ENCODE assay signal across 3 cellular contexts in the genomic region with DNA sequence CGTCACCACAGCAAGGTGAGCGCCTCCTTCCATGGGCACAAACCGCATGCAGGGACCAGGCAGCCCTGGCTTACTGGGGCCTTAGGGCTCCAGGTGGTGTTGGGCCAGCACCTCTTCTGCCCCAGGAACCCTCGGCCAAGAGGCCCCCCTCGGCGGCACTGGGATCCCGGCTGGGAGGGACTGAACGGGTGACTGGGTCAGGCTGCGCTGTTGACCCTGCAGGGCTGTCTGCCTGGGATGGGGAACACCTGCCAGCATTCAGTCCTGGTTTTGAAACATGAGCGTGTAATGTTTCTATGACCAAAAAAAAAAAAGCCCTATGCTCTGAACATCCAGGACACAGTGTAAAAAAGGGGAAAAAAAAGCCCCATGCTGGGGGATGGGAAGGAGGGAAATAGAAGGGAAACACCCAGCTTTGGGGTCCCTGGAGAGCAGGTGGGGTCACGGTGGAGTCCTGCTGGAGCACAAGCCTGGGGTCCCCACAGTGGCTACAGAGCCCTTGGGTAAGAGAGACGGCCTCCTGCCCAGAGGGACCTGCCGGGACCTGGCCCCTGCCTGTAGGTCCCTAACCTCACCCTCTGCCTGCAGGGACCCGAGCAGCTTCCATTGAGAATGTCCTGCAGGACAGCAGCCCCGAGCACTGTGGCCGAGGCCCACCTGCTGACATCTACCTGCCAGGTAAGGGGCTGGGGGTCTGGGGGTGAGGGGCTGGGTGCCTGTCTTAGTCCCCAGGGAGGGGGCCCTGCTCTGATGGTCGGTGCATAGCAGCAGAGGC.
TF ChIP-seq lines count a peak whose summit lies in the region.

No MANE protein-coding gene starts in this region.

TF ChIP-seq in K562, 482 proteins besides CTCF, POLR2A, EP300 and RAD21:
- TF ChIP-seq ZBTB7A (IDR thresholded peaks at IDR 0.05; ENCODE audit: borderline replicate concordance, control insufficient read depth, low read depth, low read length): no peak
- TF ChIP-seq POLR2G (IDR thresholded peaks at IDR 0.05; ENCODE audit: low read depth, low read length): 0 out of 2 replicates have a peak, but pooled peaks have one; percentile 4

TF ChIP-seq in liver, 16 proteins besides CTCF, POLR2A, EP300 and RAD21:
- TF ChIP-seq, protein P1, sequence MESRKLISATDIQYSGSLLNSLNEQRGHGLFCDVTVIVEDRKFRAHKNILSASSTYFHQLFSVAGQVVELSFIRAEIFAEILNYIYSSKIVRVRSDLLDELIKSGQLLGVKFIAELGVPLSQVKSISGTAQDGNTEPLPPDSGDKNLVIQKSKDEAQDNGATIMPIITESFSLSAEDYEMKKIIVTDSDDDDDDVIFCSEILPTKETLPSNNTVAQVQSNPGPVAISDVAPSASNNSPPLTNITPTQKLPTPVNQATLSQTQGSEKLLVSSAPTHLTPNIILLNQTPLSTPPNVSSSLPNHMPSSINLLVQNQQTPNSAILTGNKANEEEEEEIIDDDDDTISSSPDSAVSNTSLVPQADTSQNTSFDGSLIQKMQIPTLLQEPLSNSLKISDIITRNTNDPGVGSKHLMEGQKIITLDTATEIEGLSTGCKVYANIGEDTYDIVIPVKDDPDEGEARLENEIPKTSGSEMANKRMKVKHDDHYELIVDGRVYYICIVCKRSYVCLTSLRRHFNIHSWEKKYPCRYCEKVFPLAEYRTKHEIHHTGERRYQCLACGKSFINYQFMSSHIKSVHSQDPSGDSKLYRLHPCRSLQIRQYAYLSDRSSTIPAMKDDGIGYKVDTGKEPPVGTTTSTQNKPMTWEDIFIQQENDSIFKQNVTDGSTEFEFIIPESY (IDR thresholded peaks at IDR 0.05): no peak
- TF ChIP-seq EGR1 (IDR thresholded peaks at IDR 0.05; ENCODE audit: low read depth in 2 of 2): no peak
- TF ChIP-seq, protein P2, sequence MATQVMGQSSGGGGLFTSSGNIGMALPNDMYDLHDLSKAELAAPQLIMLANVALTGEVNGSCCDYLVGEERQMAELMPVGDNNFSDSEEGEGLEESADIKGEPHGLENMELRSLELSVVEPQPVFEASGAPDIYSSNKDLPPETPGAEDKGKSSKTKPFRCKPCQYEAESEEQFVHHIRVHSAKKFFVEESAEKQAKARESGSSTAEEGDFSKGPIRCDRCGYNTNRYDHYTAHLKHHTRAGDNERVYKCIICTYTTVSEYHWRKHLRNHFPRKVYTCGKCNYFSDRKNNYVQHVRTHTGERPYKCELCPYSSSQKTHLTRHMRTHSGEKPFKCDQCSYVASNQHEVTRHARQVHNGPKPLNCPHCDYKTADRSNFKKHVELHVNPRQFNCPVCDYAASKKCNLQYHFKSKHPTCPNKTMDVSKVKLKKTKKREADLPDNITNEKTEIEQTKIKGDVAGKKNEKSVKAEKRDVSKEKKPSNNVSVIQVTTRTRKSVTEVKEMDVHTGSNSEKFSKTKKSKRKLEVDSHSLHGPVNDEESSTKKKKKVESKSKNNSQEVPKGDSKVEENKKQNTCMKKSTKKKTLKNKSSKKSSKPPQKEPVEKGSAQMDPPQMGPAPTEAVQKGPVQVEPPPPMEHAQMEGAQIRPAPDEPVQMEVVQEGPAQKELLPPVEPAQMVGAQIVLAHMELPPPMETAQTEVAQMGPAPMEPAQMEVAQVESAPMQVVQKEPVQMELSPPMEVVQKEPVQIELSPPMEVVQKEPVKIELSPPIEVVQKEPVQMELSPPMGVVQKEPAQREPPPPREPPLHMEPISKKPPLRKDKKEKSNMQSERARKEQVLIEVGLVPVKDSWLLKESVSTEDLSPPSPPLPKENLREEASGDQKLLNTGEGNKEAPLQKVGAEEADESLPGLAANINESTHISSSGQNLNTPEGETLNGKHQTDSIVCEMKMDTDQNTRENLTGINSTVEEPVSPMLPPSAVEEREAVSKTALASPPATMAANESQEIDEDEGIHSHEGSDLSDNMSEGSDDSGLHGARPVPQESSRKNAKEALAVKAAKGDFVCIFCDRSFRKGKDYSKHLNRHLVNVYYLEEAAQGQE (IDR thresholded peaks at IDR 0.05): no peak
- no peak for TF ChIP-seq FOXA1 (IDR thresholded peaks at IDR 0.05)
- TF ChIP-seq GABPA (IDR thresholded peaks at IDR 0.05 in 1 of 2, conservative IDR thresholded peaks at IDR 0.05 in 1 of 2): no peak
- no peak for TF ChIP-seq HNF4G (IDR thresholded peaks at IDR 0.05)
- peak in 1 of 2 donors; percentile 55 for TF ChIP-seq RXRA (IDR thresholded peaks at IDR 0.05)
- peak; percentile 11 to 15 for TF ChIP-seq HNF4A (conservative IDR thresholded peaks at IDR 0.05)

TF ChIP-seq in SK-N-SH treated with all-trans-retinoic acid at 6 μM for 48 hours, 23 proteins besides CTCF, POLR2A, EP300 and RAD21:
- TF ChIP-seq PPARA (CRISPR knock-in tag; IDR thresholded peaks at IDR 0.05; ENCODE audit: borderline replicate concordance) (no peak), GLIS3 (CRISPR knock-in tag; IDR thresholded peaks at IDR 0.05) (no peak), ZFP3 (CRISPR knock-in tag; IDR thresholded peaks at IDR 0.05) (no peak)
